In genomic region chr4:39637572-39638357, GRCh38 we compare ENCODE assay signal across 8 cellular contexts.
A peak's percentile ranks its signal among the peaks of the same experiment; 100 is the strongest.
DNase-seq lines count a peak whose midpoint lies in the region; ATAC-seq lines count a peak whose summit lies in the region.

No MANE protein-coding gene starts in this region.

- ATAC-seq in HG02884 (IDR thresholded peaks at IDR 0.05; ENCODE audit: unreplicated experiment), result peak; percentile 7

- H3K4me1 Mint-ChIP-seq in activated naive CD4-positive, alpha-beta T cell treated with anti-CD3 and anti-CD28 coated beads, Interleukin-2, amount 50 U/mL, for 24 hours, result peaks cover 53% of the 10 kb centered on the region

- peak overlapping the region; percentile 79 for H3K27ac Mint-ChIP-seq in activated naive CD4-positive, alpha-beta T cell treated with anti-CD3 and anti-CD28 coated beads, Interleukin-2, amount 50 U/mL, for 24 hours

- H3K27me3 Mint-ChIP-seq in activated naive CD4-positive, alpha-beta T cell treated with anti-CD3 and anti-CD28 coated beads, Interleukin-2, amount 50 U/mL, for 24 hours, result no peaks in the 10 kb centered on the region

- no peaks in the 10 kb centered on the region for H3K9me3 Mint-ChIP-seq in activated naive CD4-positive, alpha-beta T cell treated with anti-CD3 and anti-CD28 coated beads, Interleukin-2, amount 50 U/mL, for 24 hours

- DNase-seq in DMS 273 (lab: John Stamatoyannopoulos, UW; ENCODE audit: unreplicated experiment) (peak; percentile 63), DMS 273 treated with DMSO at 0.1 percent for 48 hours (lab: John Stamatoyannopoulos, UW) (no peak), NCI-H69 (lab: John Stamatoyannopoulos, UW) (peak; percentile 60), head of caudate nucleus (peak; percentile 25 to 81 (median 55)), nucleus accumbens (lab: John Stamatoyannopoulos, UW) (peak in 49 of 56 donors; percentile 3 to 69 (median 40)), NCI-H187 treated with DMSO at 0.1 percent for 48 hours (lab: John Stamatoyannopoulos, UW) (no peak)

- no peaks in the 10 kb centered on the region for H3K36me3 Mint-ChIP-seq in activated naive CD4-positive, alpha-beta T cell treated with anti-CD3 and anti-CD28 coated beads, Interleukin-2, amount 50 U/mL, for 24 hours

- intact Hi-C loops in head of caudate nucleus (cut with DNase I), result loop anchor here (2.0 to 10.0 kb wide), 4 partner anchors 61 to 283 kb away; partner anchors contain the start of genes UBE2K and UGDH

- H3K4me3 Mint-ChIP-seq in activated naive CD4-positive, alpha-beta T cell treated with anti-CD3 and anti-CD28 coated beads, Interleukin-2, amount 50 U/mL, for 24 hours, result peak overlapping the region; percentile 93

Comparison
In these comparisons a context has a peak if more than half of its experiments do, and no peak if none do; other contexts are left out.
1. DNase-seq: peak in DMS 273 (single experiment), NCI-H69 (single experiment), head of caudate nucleus (42 of 42) and nucleus accumbens (49 of 56); none in DMS 273 treated with DMSO at 0.1 percent for 48 hours (single experiment) and NCI-H187 treated with DMSO at 0.1 percent for 48 hours (single experiment).